In genomic region chr18:75782826-75783225, GRCh38 we compare ENCODE assay signal across 27 cellular contexts.
"Had no signal": no experiment of that assay in that cellular context is flagged by ENCODE, and none has a peak within 500 bp of the region (broad histone marks: within the 10 kb centered on the region; RNA-seq: fewer than 3 reads in every experiment).

No MANE protein-coding gene starts in this region.

- H3K27ac ChIP-seq: colonic mucosa, esophagus muscularis mucosa, foreskin keratinocyte, gastroesophageal sphincter, heart right ventricle, left lung, neural progenitor cell, prostate gland, skin epidermis, spleen, thoracic aorta, transverse colon, vagina had no signal

- H3K9me3 Mint-ChIP-seq: dendritic cell treated with granulocyte-macrophage colony-stimulating factor and Interleukin-4, amounts not matched to agents 40 ng/mL and 50 ng/mL, for 4 days; mesothelial cell of epicardium; natural killer cell treated with Interleukin-12 subunit alpha and Interleukin-12 subunit beta and Interleukin-15 and Interleukin-18, amount 100 ng/mL, for 72 hours; neural progenitor cell; stimulated activated naive CD8-positive, alpha-beta T cell treated with anti-CD3 and anti-CD28 coated beads, Interleukin-15, Interleukin-2, amounts not matched to agents 100 ng/mL and 50 ng/mL, for 24 hours had no signal

- H3K9me3 ChIP-seq: colonic mucosa, esophagus muscularis mucosa, gastroesophageal sphincter, heart right ventricle, left lung, mucosa of descending colon, prostate gland, spleen, thoracic aorta, transverse colon, vagina had no signal

- H3K36me3 ChIP-seq: colonic mucosa, esophagus muscularis mucosa, gastroesophageal sphincter, heart right ventricle, left lung, neural progenitor cell, prostate gland, spleen, thoracic aorta, transverse colon, vagina had no signal

- H3K9ac ChIP-seq: neural progenitor cell had no signal

- H3K27ac Mint-ChIP-seq: dendritic cell treated with granulocyte-macrophage colony-stimulating factor and Interleukin-4, amounts not matched to agents 40 ng/mL and 50 ng/mL, for 4 days; naive B cell; natural killer cell treated with Interleukin-12 subunit alpha and Interleukin-12 subunit beta and Interleukin-15 and Interleukin-18, amount 100 ng/mL, for 72 hours; stimulated activated naive B cell treated with anti-CD40 and anti-IgM and Interleukin-4, amounts not matched to agents 10 μg/mL and 1 μg/mL and 100 μg/mL, for 72 hours; stimulated activated naive CD8-positive, alpha-beta T cell treated with anti-CD3 and anti-CD28 coated beads, Interleukin-15, Interleukin-2, amounts not matched to agents 100 ng/mL and 50 ng/mL, for 24 hours had no signal

- H3K36me3 Mint-ChIP-seq: mesothelial cell of epicardium; naive B cell; natural killer cell treated with Interleukin-12 subunit alpha and Interleukin-12 subunit beta and Interleukin-15 and Interleukin-18, amount 100 ng/mL, for 72 hours; neural progenitor cell; stimulated activated naive B cell treated with anti-CD40 and anti-IgM and Interleukin-4, amounts not matched to agents 10 μg/mL and 1 μg/mL and 100 μg/mL, for 72 hours had no signal

- H3K4me3 ChIP-seq: colonic mucosa, esophagus muscularis mucosa, gastroesophageal sphincter, heart right ventricle, left lung, mucosa of descending colon, neural progenitor cell, prostate gland, skin epidermis, spleen, thoracic aorta, transverse colon, vagina had no signal

- DNase-seq: colonic mucosa; effector CD8-positive, alpha-beta T cell; foreskin keratinocyte; heart right ventricle; hippocampal formation; left cardiac atrium; left lung; mesenchymal stem cell; mucosa of descending colon; naive B cell; nucleus accumbens; right cardiac atrium; spleen; stimulated activated CD4-positive, alpha-beta T cell treated with anti-CD3 and anti-CD28 coated beads, Interleukin-2, amount 100 ng/mL, for 48 hours; stimulated activated naive B cell treated with anti-CD40 and anti-IgM and Interleukin-4, amounts not matched to agents 10 μg/mL and 1 μg/mL and 100 μg/mL, for 72 hours; transverse colon had no signal

- H3K4me3 Mint-ChIP-seq: dendritic cell treated with granulocyte-macrophage colony-stimulating factor and Interleukin-4, amounts not matched to agents 40 ng/mL and 50 ng/mL, for 4 days; mesothelial cell of epicardium; naive B cell; natural killer cell treated with Interleukin-12 subunit alpha and Interleukin-12 subunit beta and Interleukin-15 and Interleukin-18, amount 100 ng/mL, for 72 hours; neural progenitor cell; stimulated activated naive B cell treated with anti-CD40 and anti-IgM and Interleukin-4, amounts not matched to agents 10 μg/mL and 1 μg/mL and 100 μg/mL, for 72 hours; stimulated activated naive CD8-positive, alpha-beta T cell treated with anti-CD3 and anti-CD28 coated beads, Interleukin-15, Interleukin-2, amounts not matched to agents 100 ng/mL and 50 ng/mL, for 24 hours had no signal

- H3K4me1 Mint-ChIP-seq: naive B cell; stimulated activated naive B cell treated with anti-CD40 and anti-IgM and Interleukin-4, amounts not matched to agents 10 μg/mL and 1 μg/mL and 100 μg/mL, for 72 hours had no signal

- H3K4me2 ChIP-seq: neural progenitor cell had no signal

- ATAC-seq: foreskin keratinocyte; gastroesophageal sphincter; heart right ventricle; left cardiac atrium; left lung; mucosa of descending colon; natural killer cell treated with Interleukin-12 subunit alpha and Interleukin-12 subunit beta and Interleukin-15 and Interleukin-18, amount 100 ng/mL, for 72 hours; right cardiac atrium; stimulated activated naive B cell treated with anti-CD40 and anti-IgM and Interleukin-4, amounts not matched to agents 10 μg/mL and 1 μg/mL and 100 μg/mL, for 72 hours had no signal

- H3K27me3 ChIP-seq: colonic mucosa, foreskin keratinocyte, gastroesophageal sphincter, neural progenitor cell, transverse colon, vagina had no signal

- H3K4me1 ChIP-seq: colonic mucosa, esophagus muscularis mucosa, foreskin keratinocyte, gastroesophageal sphincter, heart right ventricle, left lung, neural progenitor cell, prostate gland, spleen, transverse colon, vagina had no signal
